Comparison of ENCODE assay signal across 1 cellular context in the genomic region with DNA sequence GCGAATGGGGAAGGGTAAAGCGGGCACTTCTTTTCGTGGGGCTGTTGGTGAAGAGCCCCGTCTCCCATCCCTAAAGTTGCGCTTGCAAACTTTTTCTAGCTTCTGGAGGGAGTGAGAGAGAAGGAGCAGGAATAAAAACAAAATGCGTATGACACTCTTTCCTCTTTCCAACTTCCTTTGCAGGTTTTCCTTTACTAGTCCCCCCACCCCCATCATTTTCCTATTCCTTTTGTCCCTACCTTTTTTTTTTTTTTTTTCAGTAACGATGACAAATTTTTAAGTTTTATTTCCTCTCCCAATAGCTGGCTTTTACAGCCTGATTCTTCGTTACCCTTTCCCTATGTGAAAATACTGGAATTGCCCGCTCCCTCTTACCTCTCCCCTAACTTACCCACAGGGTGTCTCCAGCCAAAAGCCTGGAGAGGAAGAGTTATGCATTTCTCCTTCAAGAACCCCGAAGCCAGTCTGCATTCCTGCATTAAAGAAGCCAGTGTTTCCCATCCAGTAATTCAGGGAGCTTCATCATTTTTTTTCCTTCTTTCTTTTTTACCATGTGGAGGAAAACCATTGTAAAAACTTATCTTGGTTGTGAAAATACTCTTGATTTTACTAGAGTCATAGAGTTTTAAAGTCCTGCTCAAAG.
TF ChIP-seq lines count a peak whose summit lies in the region.

No MANE protein-coding gene starts in this region.

TF ChIP-seq in H1, 55 proteins besides CTCF, POLR2A, EP300 and RAD21 (continued from another document):
- TF ChIP-seq TAF1 (IDR thresholded peaks at IDR 0.05; ENCODE audit: low read depth, low read length) (no peak), CBX5 (IDR thresholded peaks at IDR 0.05; ENCODE audit: low read depth, low read length) (no peak), NANOG (IDR thresholded peaks at IDR 0.05; ENCODE audit: insufficient read depth, low read depth, low read length, poor library complexity, severe bottlenecking) (no peak), POU5F1 (IDR thresholded peaks at IDR 0.05; ENCODE audit: low read depth, low read length) (peak; percentile 14; the same call in 1 of the 2 replicates), EGR1 (IDR thresholded peaks at IDR 0.05; ENCODE audit: borderline replicate concordance, low read depth, low read length) (peak; percentile 21; the same call in 1 of the 2 replicates), YY1 (IDR thresholded peaks at IDR 0.05; ENCODE audit: low read depth, low read length) (0 out of 2 replicates have a peak, but pooled peaks have one; percentile 13), SP1 (IDR thresholded peaks at IDR 0.05; ENCODE audit: low read depth, low read length) (no peak)
TF ChIP-seq in H1: peak in this region for 4.
